Comparison of ENCODE assay signal across 24 cellular contexts in the genomic region with DNA sequence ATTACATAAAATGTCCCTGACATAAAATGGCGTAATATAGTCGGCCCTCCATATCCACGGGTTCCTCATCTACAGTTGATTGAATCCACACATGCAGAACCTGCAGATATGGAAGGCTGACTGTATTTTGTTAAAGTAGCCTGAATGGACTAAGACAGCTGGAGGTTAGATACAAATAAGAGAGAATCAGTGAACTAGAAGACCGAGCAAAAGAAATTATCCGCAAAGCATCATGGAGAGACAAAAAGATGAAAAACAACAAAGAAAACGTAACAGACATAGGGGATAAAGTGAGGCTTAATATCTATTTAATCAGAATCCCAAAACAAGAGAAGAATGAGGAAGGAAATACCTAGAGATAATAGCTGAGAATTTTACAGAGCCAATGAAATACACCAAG. TPM values are rescaled to one million over a fixed set of nuclear protein-coding genes. Genes with fewer than 3 reads are reported as not detected.
A peak's percentile ranks its signal among the peaks of the same experiment; 100 is the strongest.
DNase-seq lines count a peak whose midpoint lies in the region; ATAC-seq, FAIRE-seq and TF ChIP-seq lines count a peak whose summit lies in the region.
"Had no signal": no experiment of that assay in that cellular context is flagged by ENCODE, and none has a peak within 500 bp of the region (broad histone marks: within the 10 kb centered on the region; RNA-seq: fewer than 3 reads in every experiment).

No MANE protein-coding gene starts in this region.

- H3K4ac ChIP-seq in neuronal stem cell (ENCODE audit: low read length), result no peak overlapping the region

- CTCF ChIA-PET in GM12878 (lab: Yijun Ruan, JAX), result interaction anchor here (0.7 kb wide), 1 partner anchor 812 kb away, joined by 3 read pairs; no protein-coding TSS in a partner anchor

- peaks cover 2 to 24% of the 10 kb centered on the region in 2 experiments for H3K36me3 ChIP-seq in GM12878 (ENCODE audit: control insufficient read depth in 2 of 2, insufficient read depth in 2 of 2, low read length in 1 of 2)
- peaks cover 4 to 74% of the 10 kb centered on the region in 2 donors for H3K36me3 ChIP-seq in neuronal stem cell (replicated peaks in 1 of 2; ENCODE audit: control insufficient read depth in 2 of 2, insufficient read depth in 2 of 2, low read length in 2 of 2)

- H2AK5ac ChIP-seq in neuronal stem cell (ENCODE audit: low read depth, low read length), result no peak overlapping the region

- H3K79me1 ChIP-seq in neuronal stem cell (ENCODE audit: low read depth, low read length), result no peaks in the 10 kb centered on the region

- no peak overlapping the region for H2BK5ac ChIP-seq in neuronal stem cell (ENCODE audit: low read length)

- TF ChIP-seq CTCF in GM12878 (IDR thresholded peaks at IDR 0.05 in 2 of 3, conservative IDR thresholded peaks at IDR 0.05 in 1 of 3; ENCODE audit: control insufficient read depth in 2 of 3, extremely low read depth in 1 of 3, insufficient read depth in 1 of 3, low read depth in 3 of 3, low read length in 3 of 3) (no peak), endothelial cell (IDR thresholded peaks at IDR 0.05; ENCODE audit: unreplicated experiment) (no peak)

- no peak for TF ChIP-seq RAD21 in GM12878 (IDR thresholded peaks at IDR 0.05; ENCODE audit: insufficient read depth, low read depth, low read length)

- H3K4me3 Mint-ChIP-seq in endothelial cell (ENCODE audit: unreplicated experiment), result peak overlapping the region; percentile 1
- H3K4me3 Mint-ChIP-seq: CD14-positive monocyte; CD4-positive, CD25-positive, alpha-beta regulatory T cell; CD8-positive, alpha-beta memory T cell had no signal

- no peak overlapping the region for H3K14ac ChIP-seq in neuronal stem cell (ENCODE audit: low read length)

- RAD21 ChIA-PET in GM12878 (lab: Charles Lee; ENCODE audit: unreplicated experiment), result no interaction called here

- no TSS peak for BruUV-seq in GM12878 (replicated peaks; lab: Mats Ljungman, UMichigan)

- no peak overlapping the region for H2BK15ac ChIP-seq in neuronal stem cell (ENCODE audit: low read length)

- in situ Hi-C loops in GM12878 (cut with MboI), result no loop called here

- H3K4me3 ChIP-seq in GM12878, result no peak overlapping the region
- no peak overlapping the region for H3K4me3 ChIP-seq in neuronal stem cell (ENCODE audit: low read length in 2 of 2)
- H3K4me3 ChIP-seq: BLaER1 had no signal

- H3K4me2 ChIP-seq in GM12878 (ENCODE audit: control insufficient read depth, insufficient read depth), result no peak overlapping the region
- H3K4me2 ChIP-seq in neuronal stem cell (ENCODE audit: insufficient read depth, low read length, poor library complexity, severe bottlenecking), result no peak overlapping the region
- H3K4me2 ChIP-seq: BLaER1 had no signal

- no peak overlapping the region for H3K23ac ChIP-seq in neuronal stem cell (ENCODE audit: low read depth, low read length, poor library complexity)

- no peak for ATAC-seq in GM12878

- no peaks in the 10 kb centered on the region for H3K9me3 Mint-ChIP-seq in endothelial cell (ENCODE audit: unreplicated experiment)
- H3K9me3 Mint-ChIP-seq: CD14-positive monocyte; CD4-positive, CD25-positive, alpha-beta regulatory T cell; CD8-positive, alpha-beta memory T cell had no signal

- intact Hi-C loops in GM12878 (cut with micrococcal nuclease; ENCODE audit: unreplicated experiment), result no loop called here

- no peak overlapping the region for H4K91ac ChIP-seq in neuronal stem cell (ENCODE audit: low read depth, low read length, poor library complexity)

- TF ChIP-seq POLR2A in GM12878 (IDR thresholded peaks at IDR 0.05; ENCODE audit: low read depth, low read length), result no peak

- no peak for TF ChIP-seq EP300 in GM12878 (IDR thresholded peaks at IDR 0.05; ENCODE audit: borderline replicate concordance in 1 of 2, control insufficient read depth in 1 of 2, low read depth in 2 of 2, low read length in 2 of 2)

- WGBS in GM12878 (ENCODE audit: insufficient coverage, insufficient replicate concordance, low lambda C conversion rate, missing lambda C conversion rate), result 98% methylated on average over 6 of the region's 6 CpGs
- no CpG with 5 or more reads among the region's 6 CpGs for WGBS in neuronal stem cell (ENCODE audit: extremely low coverage in 2 of 2, insufficient read length in 2 of 2, insufficient replicate concordance in 1 of 2), 2 donors

- no peak overlapping the region for H4K8ac ChIP-seq in neuronal stem cell (ENCODE audit: low read depth, low read length)

- H3K79me2 ChIP-seq in GM12878 (ENCODE audit: control insufficient read depth, insufficient read depth, low read length), result no peaks in the 10 kb centered on the region

- no peaks in the 10 kb centered on the region; the same call in 2 of the 3 replicates for H3K9me3 ChIP-seq in GM12878 (replicated peaks; ENCODE audit: control insufficient read depth, insufficient read depth, low read length)
- peaks cover 2 to 12% of the 10 kb centered on the region in 2 donors for H3K9me3 ChIP-seq in neuronal stem cell (replicated peaks in 1 of 2; ENCODE audit: control insufficient read depth in 2 of 2, insufficient read depth in 1 of 2, low read depth in 1 of 2, low read length in 2 of 2)
- H3K9me3 ChIP-seq: BE2C, BLaER1 had no signal

- H3K27ac Mint-ChIP-seq in endothelial cell (ENCODE audit: unreplicated experiment), result no peak overlapping the region
- H3K27ac Mint-ChIP-seq: CD4-positive, CD25-positive, alpha-beta regulatory T cell had no signal

- POLR2A ChIA-PET in GM12878 (lab: Charles Lee), result no interaction called here

- H2BK120ac ChIP-seq in neuronal stem cell (ENCODE audit: low read depth, low read length), result no peak overlapping the region

- no peak overlapping the region for H2BK12ac ChIP-seq in neuronal stem cell (ENCODE audit: low read length)

- no peak overlapping the region for H2AFZ ChIP-seq in GM12878 (ENCODE audit: control insufficient read depth, low read depth, low read length)
- no peak overlapping the region for H2AFZ ChIP-seq in neuronal stem cell (ENCODE audit: low read length)

- H3K4me1 ChIP-seq in GM12878 (ENCODE audit: control insufficient read depth, insufficient read depth, low read length), result no peaks in the 10 kb centered on the region
- peaks cover 1 to 4% of the 10 kb centered on the region in 2 donors for H3K4me1 ChIP-seq in neuronal stem cell (ENCODE audit: control insufficient read depth in 2 of 2, insufficient read depth in 1 of 2, low read depth in 1 of 2, low read length in 2 of 2)
- H3K4me1 ChIP-seq: BE2C, BLaER1 had no signal

- no peak overlapping the region for H3K18ac ChIP-seq in neuronal stem cell (ENCODE audit: low read length)

- FAIRE-seq in GM12878 (lab: Jason Lieb, UNC), result no peak
- FAIRE-seq: A204.1, GM12891 had no signal

- no peaks in the 10 kb centered on the region for H4K20me1 ChIP-seq in GM12878 (ENCODE audit: control insufficient read depth, insufficient read depth)

- SMC1A ChIA-PET in GM12878 (lab: Charles Lee; ENCODE audit: uncharacterized antibody, unreplicated experiment), result interaction anchor here (0.7 to 1.0 kb wide), 2 partner anchors 11 to 565 kb away, joined by 3 read pairs; no protein-coding TSS in a partner anchor

- no peak for DNase-seq in GM12878 (ENCODE audit: low read depth, low spot score)
- no peak for DNase-seq in endothelial cell (ENCODE audit: low spot score)
- no peak for DNase-seq in neuronal stem cell (ENCODE audit: low spot score)
- DNase-seq in retina, result no peak
- no peak for DNase-seq in HPDE6-E6E7 (ENCODE audit: extremely low spot score)
- DNase-seq: 8988T; ACHN; BE2C; C1 segment of cervical spinal cord; CD4-positive, alpha-beta memory T cell; CD4-positive, CD25-positive, alpha-beta regulatory T cell; CD8-positive, alpha-beta memory T cell; COR-L47; DMS 273 treated with DMSO at 0.1 percent for 48 hours; DMS153; DMS53; DMS79; DND-41; EL; GDM1 had no signal

- no peak overlapping the region for H3K9ac ChIP-seq in GM12878 (ENCODE audit: control insufficient read depth, insufficient read depth, low read length)
- no peak overlapping the region for H3K9ac ChIP-seq in neuronal stem cell (ENCODE audit: low read depth, low read length, poor library complexity)
- H3K9ac ChIP-seq: BLaER1 had no signal

- no peaks in the 10 kb centered on the region for H3K27me3 Mint-ChIP-seq in endothelial cell (ENCODE audit: unreplicated experiment)
- H3K27me3 Mint-ChIP-seq: CD4-positive, alpha-beta memory T cell; CD4-positive, CD25-positive, alpha-beta regulatory T cell; CD8-positive, alpha-beta memory T cell had no signal

- no peaks in the 10 kb centered on the region for H3K27me3 ChIP-seq in GM12878 (replicated peaks in 1 of 2; ENCODE audit: control insufficient read depth in 2 of 2, insufficient read depth in 2 of 2, low read length in 1 of 2)
- no peaks in the 10 kb centered on the region for H3K27me3 ChIP-seq in neuronal stem cell (ENCODE audit: control insufficient read depth in 3 of 3, insufficient read depth in 3 of 3, low read depth in 1 of 3, low read length in 3 of 3)
- H3K27me3 ChIP-seq: BE2C, BLaER1 had no signal

- peaks cover 24% of the 10 kb centered on the region for H3K36me3 Mint-ChIP-seq in endothelial cell (ENCODE audit: low read depth, unreplicated experiment)

- H3K27ac ChIP-seq in GM12878 (ENCODE audit: control insufficient read depth, insufficient read depth) (no peak overlapping the region), neuronal stem cell (replicated peaks; ENCODE audit: low read length) (peak overlapping the region; percentile 71)
- H3K27ac ChIP-seq: BLaER1 had no signal

- peaks cover 3% of the 10 kb centered on the region for H3K4me1 Mint-ChIP-seq in endothelial cell (ENCODE audit: unreplicated experiment)
- H3K4me1 Mint-ChIP-seq: CD14-positive monocyte had no signal

RNA-seq across cellular contexts. Expression of a gene that starts 20.3 kb away (rescaled TPM):
- 88.9 and 102 TPM in 2 replicates for total RNA-seq in GM12878 (2013; cell fraction: nucleolus; rRNA removed)
- 11.7 and 11.8 TPM in 2 replicates for total RNA-seq in GM12878 (2014; rRNA removed)
- 16.5 and 17.3 TPM in 2 replicates for total RNA-seq in GM12878 (2014; rRNA removed; fragmentation: Illumina TruSeq; extraction: Trizol)
- total RNA-seq in GM12878 (2021), result 13.2 and 13.8 TPM in 2 replicates
- 3.6 TPM for polyA plus RNA-seq in GM12878 (2011; ENCODE audit: low read depth)
- 13.0 and 18.9 TPM in 2 replicates for polyA plus RNA-seq in GM12878 (2011; rRNA removed)
- 4.8 and 6.1 TPM in 2 replicates for polyA plus RNA-seq in GM12878 (2011; cell fraction: cytosol; rRNA removed)
- polyA plus RNA-seq in GM12878 (2011; cell fraction: nucleus; rRNA removed), result 14.5 and 15.3 TPM in 2 replicates
- polyA plus RNA-seq in GM12878 (2012), result 6.9 and 9.2 TPM in 2 replicates
- polyA plus RNA-seq in GM12878 (2014; fragmentation: Illumina TruSeq; extraction: Trizol), result 12.9 and 19.4 TPM in 2 replicates
- 10 to 100 TPM in 1 of 2 experiments, 1 to 10 TPM in 1; 3.5 to 10.1 TPM for polyA plus RNA-seq in GM12878 (2014; fragmentation: Nextera tagmentation; extraction: Ambion mirVana)
- polyA plus RNA-seq in GM12878 (2014; rRNA removed), result 6.7 and 8.4 TPM in 2 replicates
- polyA plus RNA-seq in GM12878 (2016; fragmentation: Nextera tagmentation; extraction: Ambion mirVana), result 10 to 100 TPM; 11.4 to 14.3 TPM
- polyA minus RNA-seq in GM12878 (2011; rRNA and poly(A)+ RNA removed), result 28.9 and 38.8 TPM in 2 replicates
- 9.4 and 9.7 TPM in 2 replicates for polyA minus RNA-seq in GM12878 (2011; cell fraction: cytosol; rRNA and poly(A)+ RNA removed)
- polyA minus RNA-seq in GM12878 (2011; cell fraction: nucleus; rRNA and poly(A)+ RNA removed), result 26.6 and 34.3 TPM in 2 replicates
- total RNA-seq in endothelial cell (ENCODE audit: unreplicated experiment), result 23.6 TPM
- 10.3 TPM for polyA plus RNA-seq in neuronal stem cell (2013, experiment 1 of 2)
- 9.7 TPM for polyA plus RNA-seq in neuronal stem cell (2013, experiment 2 of 2)

RNA-seq across cellular contexts. Expression of a gene that starts 46.8 kb away (rescaled TPM):
- total RNA-seq in GM12878 (2013; cell fraction: nucleolus; rRNA removed), result 10.3 and 10.6 TPM in 2 replicates
- total RNA-seq in GM12878 (2014; rRNA removed) (13.5 and 16.2 TPM in 2 replicates), GM12878 (2014; rRNA removed; fragmentation: Illumina TruSeq; extraction: Trizol) (17.4 and 18.8 TPM in 2 replicates), GM12878 (2021) (15.0 and 17.6 TPM in 2 replicates), endothelial cell (ENCODE audit: unreplicated experiment) (12.4 TPM)
- polyA plus RNA-seq in GM12878 (2011; ENCODE audit: low read depth), result 8.9 TPM
- polyA plus RNA-seq in GM12878 (2011; rRNA removed) (15.1 and 19.1 TPM in 2 replicates), GM12878 (2014; fragmentation: Illumina TruSeq; extraction: Trizol) (22.0 and 29.9 TPM in 2 replicates), GM12878 (2014; fragmentation: Nextera tagmentation; extraction: Ambion mirVana) (10 to 100 TPM; 33.2 to 37.1 TPM), GM12878 (2014; rRNA removed) (11.9 and 14.2 TPM in 2 replicates), GM12878 (2016; fragmentation: Nextera tagmentation; extraction: Ambion mirVana) (10 to 100 TPM; 34.4 to 38.3 TPM)
- polyA plus RNA-seq in GM12878 (2011; cell fraction: cytosol; rRNA removed), result 6.7 and 7.3 TPM in 2 replicates
- polyA plus RNA-seq in GM12878 (2011; cell fraction: nucleus; rRNA removed), result 7.9 and 9.1 TPM in 2 replicates
- polyA plus RNA-seq in GM12878 (2012), result 10.0 and 12.6 TPM in 2 replicates
- polyA minus RNA-seq in GM12878 (2011; rRNA and poly(A)+ RNA removed), result 6.9 and 8.9 TPM in 2 replicates
- 2.5 and 3.6 TPM in 2 replicates for polyA minus RNA-seq in GM12878 (2011; cell fraction: cytosol; rRNA and poly(A)+ RNA removed)
- 1.6 and 3.8 TPM in 2 replicates for polyA minus RNA-seq in GM12878 (2011; cell fraction: nucleus; rRNA and poly(A)+ RNA removed)
- polyA plus RNA-seq in neuronal stem cell (2013, experiment 1 of 2), result 4.1 TPM
- 4.3 TPM for polyA plus RNA-seq in neuronal stem cell (2013, experiment 2 of 2)

RNA-seq across cellular contexts. Expression of a gene that starts 52.1 kb away (rescaled TPM):
- total RNA-seq in GM12878 (2013; cell fraction: nucleolus; rRNA removed), result 55.7 and 58.8 TPM in 2 replicates
- total RNA-seq in GM12878 (2014; rRNA removed) (33.2 and 37.5 TPM in 2 replicates), GM12878 (2014; rRNA removed; fragmentation: Illumina TruSeq; extraction: Trizol) (64.8 and 67.3 TPM in 2 replicates), GM12878 (2021) (34.5 and 37.9 TPM in 2 replicates), endothelial cell (ENCODE audit: unreplicated experiment) (15.4 TPM)
- 18.2 TPM for polyA plus RNA-seq in GM12878 (2011; ENCODE audit: low read depth)
- polyA plus RNA-seq in GM12878 (2011; rRNA removed) (41.5 and 70.4 TPM in 2 replicates), GM12878 (2014; fragmentation: Illumina TruSeq; extraction: Trizol) (52.1 and 65.5 TPM in 2 replicates), GM12878 (2014; fragmentation: Nextera tagmentation; extraction: Ambion mirVana) (10 to 100 TPM; 52.6 to 68.7 TPM), GM12878 (2014; rRNA removed) (20.8 and 29.5 TPM in 2 replicates), GM12878 (2016; fragmentation: Nextera tagmentation; extraction: Ambion mirVana) (10 to 100 TPM; 60.9 to 61.8 TPM)
- polyA plus RNA-seq in GM12878 (2011; cell fraction: cytosol; rRNA removed), result 10.1 and 10.4 TPM in 2 replicates
- 26.2 and 27.0 TPM in 2 replicates for polyA plus RNA-seq in GM12878 (2011; cell fraction: nucleus; rRNA removed)
- polyA plus RNA-seq in GM12878 (2012), result 29.6 and 31.7 TPM in 2 replicates
- 12.4 and 21.9 TPM in 2 replicates for polyA minus RNA-seq in GM12878 (2011; rRNA and poly(A)+ RNA removed)
- polyA minus RNA-seq in GM12878 (2011; cell fraction: cytosol; rRNA and poly(A)+ RNA removed), result 10.6 and 12.6 TPM in 2 replicates
- 9.3 and 11.8 TPM in 2 replicates for polyA minus RNA-seq in GM12878 (2011; cell fraction: nucleus; rRNA and poly(A)+ RNA removed)
- polyA plus RNA-seq in neuronal stem cell (2013, experiment 1 of 2), result 26.9 TPM
- polyA plus RNA-seq in neuronal stem cell (2013, experiment 2 of 2), result 27.3 TPM
